ENCODE assay signal across 10 cellular contexts in genomic region chr3:152278674-152279427, GRCh38. TPM values are rescaled to one million over a fixed set of nuclear protein-coding genes. Genes with fewer than 3 reads are reported as not detected.
DNase-seq lines count a peak whose midpoint lies in the region; ATAC-seq and TF ChIP-seq lines count a peak whose summit lies in the region.
"Had no signal": no experiment of that assay in that cellular context is flagged by ENCODE, and none has a peak within 500 bp of the region (broad histone marks: within the 10 kb centered on the region; RNA-seq: fewer than 3 reads in every experiment).

No MANE protein-coding gene starts in this region.

- no peaks in the 10 kb centered on the region for H3K9me2 ChIP-seq in SK-N-SH

- H3K4me2 ChIP-seq in SK-N-SH: 0 out of 2 replicates have a peak overlapping the region, but pooled peaks have one; percentile 1

- H4K20me1 ChIP-seq in SK-N-SH (ENCODE audit: insufficient read depth): peaks cover 80% of the 10 kb centered on the region

- H3K4me1 ChIP-seq in SK-N-SH (ENCODE audit: control insufficient read depth in 1 of 2, insufficient read depth in 2 of 2, low read depth in 1 of 2, low read length in 1 of 2) (peaks cover 18 to 20% of the 10 kb centered on the region in 2 experiments; a peak in 3 of 4 replicates), gastroesophageal sphincter (peaks cover 41 to 100% (median 60%) of the 10 kb centered on the region in 3 donors)

- no peak overlapping the region for H3K9ac ChIP-seq in SK-N-SH

- CTCF ChIA-PET in SK-N-SH (lab: Yijun Ruan, JAX) (interaction anchor here (1.5 kb wide), 1 partner anchor 165 kb away, joined by 7 read pairs; no protein-coding TSS in a partner anchor), T-cell (lab: Charles Lee) (interaction anchor here (0.6 to 1.6 kb wide), 3 partner anchors 18 to 95 kb away, joined by 3 to 5 read pairs (median 4); no protein-coding TSS in a partner anchor)

- no peak overlapping the region for H3K4me3 ChIP-seq in SK-N-SH (ENCODE audit: low read depth in 2 of 2, low read length in 1 of 2)
- peak overlapping the region in 1 of 2 donors; percentile 3 for H3K4me3 ChIP-seq in gastroesophageal sphincter

- TF ChIP-seq EP300 in SK-N-SH (IDR thresholded peaks at IDR 0.05; ENCODE audit: borderline replicate concordance in 1 of 2, low read depth in 1 of 2, low read length in 1 of 2) (no peak), gastroesophageal sphincter (IDR thresholded peaks at IDR 0.05) (no peak)

- peaks cover 2 to 19% of the 10 kb centered on the region in 2 experiments for H3K36me3 ChIP-seq in SK-N-SH (replicated peaks in 1 of 2; ENCODE audit: control insufficient read depth in 1 of 2, insufficient read depth in 2 of 2, low read length in 1 of 2)
- no peaks in the 10 kb centered on the region for H3K36me3 ChIP-seq in gastroesophageal sphincter

- no peak for TF ChIP-seq POLR2A in gastroesophageal sphincter (IDR thresholded peaks at IDR 0.05)

- no peaks in the 10 kb centered on the region for H3K9me3 Mint-ChIP-seq in T-cell
- H3K9me3 Mint-ChIP-seq in stimulated activated memory B cell treated with anti-CD40 and anti-IgM and Interleukin-4, amounts not matched to agents 10 μg/mL and 1 μg/mL and 100 μg/mL, for 72 hours: no peaks in the 10 kb centered on the region

- H3F3A ChIP-seq in SK-N-SH (replicated peaks; ENCODE audit: insufficient read depth): peaks cover 12% of the 10 kb centered on the region

- H3K9me3 ChIP-seq in SK-N-SH: no peaks in the 10 kb centered on the region
- H3K9me3 ChIP-seq in gastroesophageal sphincter: no peaks in the 10 kb centered on the region

- ATAC-seq in SK-N-SH treated with all-trans-retinoic acid at 6 μM for 48 hours (no peak), T-cell (replicated peaks in 1 of 4) (peak in 3 of 4 experiments; percentile 21 to 31 (median 25)), gastroesophageal sphincter (no peak), GM18867 (IDR thresholded peaks at IDR 0.05; ENCODE audit: unreplicated experiment) (no peak)
- ATAC-seq in stimulated activated memory B cell treated with anti-CD40 and anti-IgM and Interleukin-4, amounts not matched to agents 10 μg/mL and 1 μg/mL and 100 μg/mL, for 72 hours: no peak

- POLR2A ChIA-PET in SK-N-SH (lab: Yijun Ruan, JAX): no interaction called here
- POLR2A ChIA-PET in T-cell (lab: Charles Lee): interaction anchor here (0.6 to 1.4 kb wide), 9 partner anchors 9 to 163 kb away, joined by 3 to 9 read pairs (median 3); partner anchors contain the start of gene MBNL1 (in 1 of the 2)

- 90% methylated on average over 6 of the region's 6 CpGs for WGBS in SK-N-SH (ENCODE audit: low lambda C conversion rate)
- 59 to 76% methylated on average over 4 to 6 of the region's 6 CpGs for WGBS in gastroesophageal sphincter (ENCODE audit: low coverage in 1 of 2), 2 donors

- no peak for TF ChIP-seq RAD21 in SK-N-SH (IDR thresholded peaks at IDR 0.05; ENCODE audit: low read length)

- H3K4me1 Mint-ChIP-seq in T-cell: peaks cover 82 to 93% (median 83%) of the 10 kb centered on the region in 3 donors
- peaks cover 86% of the 10 kb centered on the region for H3K4me1 Mint-ChIP-seq in stimulated activated memory B cell treated with anti-CD40 and anti-IgM and Interleukin-4, amounts not matched to agents 10 μg/mL and 1 μg/mL and 100 μg/mL, for 72 hours

- no peak overlapping the region; the same call in 1 of the 2 replicates for H2AFZ ChIP-seq in SK-N-SH (ENCODE audit: low read depth)

- peak overlapping the region in 1 of 2 experiments; percentile 16; a peak in 1 of 4 replicates for H3K27ac ChIP-seq in SK-N-SH (ENCODE audit: low read depth in 2 of 2, low read length in 1 of 2)
- H3K27ac ChIP-seq in gastroesophageal sphincter: peak overlapping the region; percentile 27 to 99 (median 76)

- peaks cover 100% of the 10 kb centered on the region for H3K79me2 ChIP-seq in SK-N-SH (ENCODE audit: insufficient read depth)

- peak overlapping the region; percentile 73 to 82 for H3K27ac Mint-ChIP-seq in T-cell
- H3K27ac Mint-ChIP-seq in stimulated activated memory B cell treated with anti-CD40 and anti-IgM and Interleukin-4, amounts not matched to agents 10 μg/mL and 1 μg/mL and 100 μg/mL, for 72 hours: peak overlapping the region; percentile 47

- H3K27me3 Mint-ChIP-seq in T-cell: no peaks in the 10 kb centered on the region
- H3K27me3 Mint-ChIP-seq in stimulated activated memory B cell treated with anti-CD40 and anti-IgM and Interleukin-4, amounts not matched to agents 10 μg/mL and 1 μg/mL and 100 μg/mL, for 72 hours: no peaks in the 10 kb centered on the region

- no peak for DNase-seq in SK-N-SH
- DNase-seq in T-cell: no peak
- no peak for DNase-seq in MV-4-11 (lab: John Stamatoyannopoulos, UW)
- DNase-seq in NCI-H748 treated with DMSO at 0.1 percent for 48 hours (lab: John Stamatoyannopoulos, UW): no peak
- DNase-seq: 8988T, SIG-M5 had no signal

- H3K27me3 ChIP-seq in SK-N-SH (ENCODE audit: insufficient read depth) (no peaks in the 10 kb centered on the region), gastroesophageal sphincter (no peaks in the 10 kb centered on the region)

- no peaks in the 10 kb centered on the region for H3K36me3 Mint-ChIP-seq in T-cell
- H3K36me3 Mint-ChIP-seq in stimulated activated memory B cell treated with anti-CD40 and anti-IgM and Interleukin-4, amounts not matched to agents 10 μg/mL and 1 μg/mL and 100 μg/mL, for 72 hours: peaks cover 11% of the 10 kb centered on the region

- peak overlapping the region; percentile 67 to 69 (median 68) for H3K4me3 Mint-ChIP-seq in T-cell
- peak overlapping the region; percentile 28 for H3K4me3 Mint-ChIP-seq in stimulated activated memory B cell treated with anti-CD40 and anti-IgM and Interleukin-4, amounts not matched to agents 10 μg/mL and 1 μg/mL and 100 μg/mL, for 72 hours

- TF ChIP-seq CTCF in SK-N-SH (IDR thresholded peaks at IDR 0.05) (no peak), gastroesophageal sphincter (IDR thresholded peaks at IDR 0.05) (no peak)

TF ChIP-seq in SK-N-SH, 30 proteins besides CTCF, POLR2A, EP300 and RAD21 (continues in another document):
- no peak for TF ChIP-seq REST (IDR thresholded peaks at IDR 0.05; ENCODE audit: low read depth, low read length)
- TF ChIP-seq YY1 (IDR thresholded peaks at IDR 0.05; ENCODE audit: low read depth): no peak
- TF ChIP-seq MEF2A (IDR thresholded peaks at IDR 0.05; ENCODE audit: borderline replicate concordance, low read depth): no peak

TF ChIP-seq in SK-N-SH treated with all-trans-retinoic acid at 6 μM for 48 hours, 23 proteins besides CTCF, POLR2A, EP300 and RAD21:
- TF ChIP-seq TOX (CRISPR knock-in tag; IDR thresholded peaks at IDR 0.05; ENCODE audit: borderline replicate concordance): no peak
- TF ChIP-seq POU6F1 (CRISPR knock-in tag; IDR thresholded peaks at IDR 0.05; ENCODE audit: borderline replicate concordance, low read depth): no peak
- TF ChIP-seq TSHZ2 (CRISPR knock-in tag; IDR thresholded peaks at IDR 0.05): no peak
- no peak for TF ChIP-seq ZFP30 (CRISPR knock-in tag; IDR thresholded peaks at IDR 0.05)
- TF ChIP-seq CSDC2 (CRISPR knock-in tag; IDR thresholded peaks at IDR 0.05): no peak
- no peak for TF ChIP-seq OSR1 (CRISPR knock-in tag; IDR thresholded peaks at IDR 0.05)
- TF ChIP-seq ZC3H10 (CRISPR knock-in tag; IDR thresholded peaks at IDR 0.05): no peak

RNA-seq across cellular contexts. Expression of gene MBNL1, which starts 10.1 kb away (rescaled TPM):
- polyA plus RNA-seq in SK-N-SH (2012; rRNA removed): 44.3 and 65.1 TPM in 2 replicates
- 53.4 and 63.3 TPM in 2 replicates for polyA plus RNA-seq in SK-N-SH (2012; cell fraction: cytosol; rRNA removed)
- polyA plus RNA-seq in SK-N-SH (2012; cell fraction: nucleus; rRNA removed): 56.9 and 69.6 TPM in 2 replicates
- 100 to 1,000 TPM; 408 to 705 (median 423) TPM for total RNA-seq in T-cell
- total RNA-seq in gastroesophageal sphincter: 100 to 1,000 TPM; 623 to 745 (median 684) TPM

Comparison
In these comparisons a context has a peak if more than half of its experiments do, and no peak if none do; other contexts are left out.
1. ATAC-seq: peak in T-cell (3 of 4); none in SK-N-SH treated with all-trans-retinoic acid at 6 μM for 48 hours (single experiment), gastroesophageal sphincter (single experiment), stimulated activated memory B cell treated with anti-CD40 and anti-IgM and Interleukin-4, amounts not matched to agents 10 μg/mL and 1 μg/mL and 100 μg/mL, for 72 hours (single experiment) and GM18867 (single experiment).